11 cellular contexts compared by ENCODE assay signal in genomic region chr6:137717074-137718073, GRCh38.
DNase-seq lines count a peak whose midpoint lies in the region; ATAC-seq and TF ChIP-seq lines count a peak whose summit lies in the region.
"Had no signal": no experiment of that assay in that cellular context is flagged by ENCODE, and none has a peak within 500 bp of the region (broad histone marks: within the 10 kb centered on the region; RNA-seq: fewer than 3 reads in every experiment).

No MANE protein-coding gene starts in this region.

- H3K9ac ChIP-seq in trophoblast cell (ENCODE audit: low read length): no peak overlapping the region

- no peak overlapping the region for H3K4me2 ChIP-seq in trophoblast cell (ENCODE audit: low read length)

- H3K14ac ChIP-seq in trophoblast cell (ENCODE audit: low read length): no peak overlapping the region

- H4K8ac ChIP-seq in trophoblast cell (ENCODE audit: low read depth, low read length): no peak overlapping the region

- H3K27me3 ChIP-seq in trophoblast cell (ENCODE audit: insufficient read depth, low read length): no peaks in the 10 kb centered on the region
- H3K27me3 ChIP-seq in aorta (ENCODE audit: control insufficient read depth in 1 of 2, insufficient read depth in 2 of 2, low read length in 1 of 2): no peaks in the 10 kb centered on the region
- H3K27me3 ChIP-seq: SJSA1 had no signal

- no peak overlapping the region for H2BK5ac ChIP-seq in trophoblast cell (ENCODE audit: low read depth, low read length, poor library complexity)

- no peaks in the 10 kb centered on the region for H3K36me3 ChIP-seq in trophoblast cell (ENCODE audit: control insufficient read depth in 1 of 2, insufficient read depth in 2 of 2, low read length in 2 of 2)
- H3K36me3 ChIP-seq in aorta (ENCODE audit: control insufficient read depth in 1 of 2, insufficient read depth in 2 of 2, low read length in 1 of 2): no peaks in the 10 kb centered on the region
- H3K36me3 ChIP-seq: SJSA1 had no signal

- no peak for ATAC-seq in aorta (ENCODE audit: low FRiP score)
- ATAC-seq in GM18502 (IDR thresholded peaks at IDR 0.05; ENCODE audit: poor library complexity, unreplicated experiment): no peak
- ATAC-seq in GM18505 (IDR thresholded peaks at IDR 0.05; ENCODE audit: unreplicated experiment): no peak

- WGBS in trophoblast cell (ENCODE audit: extremely low coverage, insufficient coverage, insufficient read length): no CpG with 5 or more reads among the region's 7 CpGs
- 93% methylated on average over 7 of the region's 7 CpGs for WGBS in aorta, 2 donors

- H3K23ac ChIP-seq in trophoblast cell (ENCODE audit: low read length): no peak overlapping the region

- no peak overlapping the region for H2BK12ac ChIP-seq in trophoblast cell (ENCODE audit: low read length)

- no peak overlapping the region for H2AFZ ChIP-seq in trophoblast cell (ENCODE audit: insufficient read depth, low read length, poor library complexity)

- H3K79me2 ChIP-seq in trophoblast cell (ENCODE audit: control insufficient read depth, insufficient read depth, low read length, poor library complexity): no peaks in the 10 kb centered on the region

- H2AK5ac ChIP-seq in trophoblast cell (ENCODE audit: low read length): no peak overlapping the region

- H4K12ac ChIP-seq in trophoblast cell (ENCODE audit: low read depth, low read length): no peak overlapping the region

- H3K4me1 ChIP-seq in trophoblast cell (ENCODE audit: control insufficient read depth in 1 of 2, insufficient read depth in 2 of 2, low read length in 2 of 2): peaks cover 0 to 2% of the 10 kb centered on the region in 2 experiments
- no peaks in the 10 kb centered on the region for H3K4me1 ChIP-seq in aorta (ENCODE audit: control insufficient read depth in 1 of 2, insufficient read depth in 2 of 2, low read length in 2 of 2)

- TF ChIP-seq CTCF in GM12865 (IDR thresholded peaks at IDR 0.05; ENCODE audit: insufficient read depth, low read depth, low read length, missing control alignments): no peak

- H3K27ac ChIP-seq in trophoblast cell (ENCODE audit: low read depth, low read length) (no peak overlapping the region), aorta (ENCODE audit: low read depth in 1 of 2, low read length in 2 of 2) (no peak overlapping the region)
- H3K27ac ChIP-seq: SJSA1 had no signal

- no peak for TF ChIP-seq POLR2A in GM18505 (IDR thresholded peaks at IDR 0.05; ENCODE audit: borderline replicate concordance, extremely low read depth, insufficient read depth, insufficient read length)

- peak; percentile 54 for DNase-seq in GM12865 (ENCODE audit: low read depth)
- peak; percentile 33 for DNase-seq in NCI-H345 treated with DMSO at 0.1 percent for 48 hours (lab: John Stamatoyannopoulos, UW; ENCODE audit: unreplicated experiment)
- peak; percentile 71 for DNase-seq in activated T-cell treated with anti-CD3 and anti-CD28 coated beads, Interleukin-2, amount 50 U/mL, for 1 hour
- peak; percentile 97 to 98 for DNase-seq in trophoblast cell
- no peak for DNase-seq in aorta
- DNase-seq in medulla oblongata (ENCODE audit: extremely low spot score): no peak
- DNase-seq: erythroblast, nucleus accumbens had no signal

- H3K9me3 ChIP-seq in trophoblast cell (ENCODE audit: insufficient read depth, low read depth, low read length) (no peaks in the 10 kb centered on the region), aorta (ENCODE audit: control insufficient read depth, low read length) (no peaks in the 10 kb centered on the region)
- H3K9me3 ChIP-seq: SJSA1 had no signal

- H3K4me3 ChIP-seq in GM12865 (ENCODE audit: low read depth, low read length): no peak overlapping the region
- H3K4me3 ChIP-seq in trophoblast cell (ENCODE audit: low read depth, low read length): no peak overlapping the region
- no peak overlapping the region for H3K4me3 ChIP-seq in aorta (ENCODE audit: low read length in 2 of 2)
- H3K4me3 ChIP-seq: SJSA1 had no signal

- H3K18ac ChIP-seq in trophoblast cell (ENCODE audit: low read length): no peak overlapping the region

- intact Hi-C loops in aorta (cut with DNase I): no loop called here

- H3K79me1 ChIP-seq in trophoblast cell (ENCODE audit: low read length): no peaks in the 10 kb centered on the region

- no peak overlapping the region for H4K91ac ChIP-seq in trophoblast cell (ENCODE audit: low read depth, low read length)

- no peak overlapping the region for H3K4ac ChIP-seq in trophoblast cell (ENCODE audit: low read depth, low read length)

- no peak overlapping the region for H2BK120ac ChIP-seq in trophoblast cell (ENCODE audit: insufficient read depth, low read length, poor library complexity)

Comparison
In these comparisons a context has a peak if more than half of its experiments do, and no peak if none do; other contexts are left out.
1. DNase-seq: peak in GM12865 (single experiment), NCI-H345 treated with DMSO at 0.1 percent for 48 hours (single experiment), activated T-cell treated with anti-CD3 and anti-CD28 coated beads, Interleukin-2, amount 50 U/mL, for 1 hour (single experiment) and trophoblast cell (2 of 2); none in aorta (0 of 2) and medulla oblongata (single experiment).